ENCODE assay signal across 8 cellular contexts in genomic region chr20:30376767-30377658, GRCh38.
DNase-seq lines count a peak whose midpoint lies in the region; ATAC-seq and TF ChIP-seq lines count a peak whose summit lies in the region.

No MANE protein-coding gene starts in this region.

- H2BK12ac ChIP-seq in H9 (ENCODE audit: insufficient read length, low read depth, low read length) = no peak overlapping the region

- H3K4ac ChIP-seq in H9 (ENCODE audit: low read depth, low read length) = no peak overlapping the region

- H4K8ac ChIP-seq in H9 (replicated peaks; ENCODE audit: insufficient read length, low read depth, low read length) = no peak overlapping the region

- H3K27me3 Mint-ChIP-seq in H9 (ENCODE audit: low read depth) = peaks cover 2% of the 10 kb centered on the region; the same call in 1 of the 2 replicates

- TF ChIP-seq POLR2A in NB4 (IDR thresholded peaks at IDR 0.05; ENCODE audit: extremely low read depth, insufficient read length) = no peak

- no peak overlapping the region for H4K5ac ChIP-seq in H9 (ENCODE audit: insufficient read length, low read depth, low read length)

- no peaks in the 10 kb centered on the region for H3K23me2 ChIP-seq in H9 (ENCODE audit: insufficient read length, low read depth, low read length, poor library complexity, severe bottlenecking)

- H3K27ac ChIP-seq in H9 (ENCODE audit: insufficient read length, low read depth, low read length) = no peak overlapping the region
- peak overlapping the region; percentile 18 to 89 (median 79) for H3K27ac ChIP-seq in heart right ventricle
- peak overlapping the region; percentile 75 for H3K27ac ChIP-seq in psoas muscle
- peak overlapping the region; percentile 68 for H3K27ac ChIP-seq in urinary bladder (ENCODE audit: low read depth)

- H3K27ac Mint-ChIP-seq in H9 = no peak overlapping the region

- peak; percentile 84 for DNase-seq in EL
- peak; percentile 40 for DNase-seq in H9
- peak; percentile 72 for DNase-seq in NB4 (ENCODE audit: low read depth)
- DNase-seq in SW 1271 (lab: John Stamatoyannopoulos, UW) = peak; percentile 41 to 86
- peak; percentile 75 for DNase-seq in adipocyte (ENCODE audit: low read depth)
- DNase-seq in heart right ventricle = peak; percentile 87 to 88
- DNase-seq in psoas muscle = peak; percentile 79 to 91

- peaks cover 4 to 15% (median 6%) of the 10 kb centered on the region in 3 experiments; a peak in 6 of 7 replicates for H3K36me3 Mint-ChIP-seq in H9 (ENCODE audit: insufficient read depth in 1 of 3, low read depth in 3 of 3)

- H2AFZ ChIP-seq in H9 (ENCODE audit: low read length) = no peak overlapping the region

- no peak overlapping the region for H3K18ac ChIP-seq in H9 (ENCODE audit: insufficient read length, low read depth, low read length)

- H2BK20ac ChIP-seq in H9 (ENCODE audit: low read depth, low read length, poor library complexity, severe bottlenecking) = no peak overlapping the region

- ATAC-seq in heart right ventricle (peak; percentile 76 to 96 (median 90)), psoas muscle (peak; percentile 76 to 96 (median 83))

- intact Hi-C loops in heart right ventricle (cut with DNase I) = no loop called here
- intact Hi-C loops in psoas muscle (cut with DNase I) = no loop called here

- H3K9me3 ChIP-seq in H9 (ENCODE audit: control insufficient read depth, low read depth, low read length) (peaks cover 14% of the 10 kb centered on the region), adipocyte (ENCODE audit: control insufficient read depth, low read length) (no peaks in the 10 kb centered on the region), heart right ventricle (no peaks in the 10 kb centered on the region), psoas muscle (no peaks in the 10 kb centered on the region)

- H3K4me3 Mint-ChIP-seq in H9 = no peak overlapping the region

- H3K27me3 ChIP-seq in H9 (ENCODE audit: insufficient read depth, low read length) (no peaks in the 10 kb centered on the region), adipocyte (replicated peaks; ENCODE audit: control insufficient read depth, insufficient read depth, low read length) (no peaks in the 10 kb centered on the region), heart right ventricle (no peaks in the 10 kb centered on the region), psoas muscle (ENCODE audit: insufficient read depth in 3 of 3, low read length in 2 of 3) (no peaks in the 10 kb centered on the region)

- no peak overlapping the region for H2BK5ac ChIP-seq in H9 (ENCODE audit: insufficient read length, low read length)

- H3K4me1 Mint-ChIP-seq in H9 = no peaks in the 10 kb centered on the region

- no peak overlapping the region for H2BK15ac ChIP-seq in H9 (ENCODE audit: low read depth, low read length)

- H2BK120ac ChIP-seq in H9 (ENCODE audit: low read depth, low read length, poor library complexity, severe bottlenecking) = no peak overlapping the region

- no peak overlapping the region for H3T11ph ChIP-seq in H9 (ENCODE audit: low read length)

- H3K4me2 ChIP-seq in H9 (ENCODE audit: insufficient read depth, insufficient read length, low read length) = no peak overlapping the region

- WGBS in H9 (ENCODE audit: extremely low coverage, insufficient read length, low lambda C conversion rate) = no CpG with 5 or more reads among the region's 70 CpGs
- 6 to 9% methylated on average over 69 to 70 of the region's 70 CpGs for WGBS in heart right ventricle, 2 donors
- 7 to 29% (median 8%) methylated on average over 55 to 70 of the region's 70 CpGs for WGBS in psoas muscle, 3 donors
- 6% methylated on average over 70 of the region's 70 CpGs for WGBS in urinary bladder

- TF ChIP-seq CTCF in H9 (conservative IDR thresholded peaks at IDR 0.05) (no peak), NB4 (IDR thresholded peaks at IDR 0.05; ENCODE audit: low read depth, low read length) (no peak), heart right ventricle (IDR thresholded peaks at IDR 0.05) (peak; percentile 53 to 90 (median 74)), psoas muscle (IDR thresholded peaks at IDR 0.05) (peak; percentile 54)

- H3K56ac ChIP-seq in H9 (ENCODE audit: insufficient read length, low read depth, low read length) = no peak overlapping the region

- no peak overlapping the region for H3K14ac ChIP-seq in H9 (ENCODE audit: insufficient read depth, low read length)

- H4K20me1 ChIP-seq in H9 (ENCODE audit: control insufficient read depth, insufficient read depth, insufficient read length) = no peaks in the 10 kb centered on the region

- H3K23ac ChIP-seq in H9 (ENCODE audit: insufficient read length, low read depth, low read length) = no peak overlapping the region

- H4K91ac ChIP-seq in H9 (ENCODE audit: insufficient read length, low read depth, low read length) = no peak overlapping the region

- H3K9ac ChIP-seq in H9 (ENCODE audit: extremely low read depth, insufficient read length, low read length) (no peak overlapping the region), adipocyte (ENCODE audit: low read length) (peak overlapping the region; percentile 92)

- no peaks in the 10 kb centered on the region for H3K79me1 ChIP-seq in H9 (ENCODE audit: insufficient read depth, low read depth, low read length, poor library complexity, severe bottlenecking)

- H3K9me3 Mint-ChIP-seq in H9 = peaks cover 74 to 78% of the 10 kb centered on the region in 2 experiments

- H3K79me2 ChIP-seq in H9 (ENCODE audit: insufficient read depth, low read length) = no peaks in the 10 kb centered on the region

- peak overlapping the region; percentile 76 for H3K4me3 ChIP-seq in NB4 (ENCODE audit: low read depth, low read length)
- H3K4me3 ChIP-seq in adipocyte (ENCODE audit: low read length) = peak overlapping the region; percentile 89
- peak overlapping the region; percentile 65 to 93 (median 82) for H3K4me3 ChIP-seq in heart right ventricle
- H3K4me3 ChIP-seq in psoas muscle = peak overlapping the region; percentile 83
- H3K4me3 ChIP-seq in urinary bladder (ENCODE audit: low read depth, low read length) = peak overlapping the region; percentile 70

- no peak overlapping the region for H2AK5ac ChIP-seq in H9 (ENCODE audit: insufficient read length, low read length)

- H3K36me3 ChIP-seq in adipocyte (ENCODE audit: control insufficient read depth, insufficient read depth, low read length, severe bottlenecking) = no peaks in the 10 kb centered on the region
- peaks cover 0 to 13% (median 0%) of the 10 kb centered on the region in 9 donors for H3K36me3 ChIP-seq in heart right ventricle
- H3K36me3 ChIP-seq in psoas muscle (ENCODE audit: insufficient read depth in 1 of 2, low read depth in 1 of 2) = no peaks in the 10 kb centered on the region
- no peaks in the 10 kb centered on the region for H3K36me3 ChIP-seq in urinary bladder (ENCODE audit: insufficient read depth)

- H3K4me1 ChIP-seq in H9 (ENCODE audit: insufficient read depth, low read length) (no peaks in the 10 kb centered on the region), adipocyte (ENCODE audit: control insufficient read depth, insufficient read depth, low read length) (no peaks in the 10 kb centered on the region), heart right ventricle (peaks cover 0 to 26% (median 10%) of the 10 kb centered on the region in 9 donors), psoas muscle (no peaks in the 10 kb centered on the region), urinary bladder (ENCODE audit: insufficient read depth) (no peaks in the 10 kb centered on the region)

Comparison
In these comparisons a context has a peak if more than half of its experiments do, and no peak if none do; other contexts are left out.
1. CTCF ChIP-seq: peak in heart right ventricle (9 of 9) and psoas muscle (single experiment); none in H9 (single experiment) and NB4 (single experiment).
2. Peak in every context shown above with its lines, with median percentiles within 50 percentile points of each other: DNase-seq and H3K4me3 ChIP-seq.